ENCODE assay signal across 1 cellular context in genomic region chr11:62771144-62772021, GRCh38.
TF ChIP-seq lines count a peak whose summit lies in the region.

Gene TAF6L (plus strand): TSS chr11:62771396. CDS start chr11:62775784, 4,388 bp downstream.

TF ChIP-seq in GM12878, 131 proteins besides CTCF, POLR2A, EP300 and RAD21 (continued from another document):
- TF ChIP-seq PRDM15 (CRISPR knock-in tag; IDR thresholded peaks at IDR 0.05), result no peak
- TF ChIP-seq, protein P1, sequence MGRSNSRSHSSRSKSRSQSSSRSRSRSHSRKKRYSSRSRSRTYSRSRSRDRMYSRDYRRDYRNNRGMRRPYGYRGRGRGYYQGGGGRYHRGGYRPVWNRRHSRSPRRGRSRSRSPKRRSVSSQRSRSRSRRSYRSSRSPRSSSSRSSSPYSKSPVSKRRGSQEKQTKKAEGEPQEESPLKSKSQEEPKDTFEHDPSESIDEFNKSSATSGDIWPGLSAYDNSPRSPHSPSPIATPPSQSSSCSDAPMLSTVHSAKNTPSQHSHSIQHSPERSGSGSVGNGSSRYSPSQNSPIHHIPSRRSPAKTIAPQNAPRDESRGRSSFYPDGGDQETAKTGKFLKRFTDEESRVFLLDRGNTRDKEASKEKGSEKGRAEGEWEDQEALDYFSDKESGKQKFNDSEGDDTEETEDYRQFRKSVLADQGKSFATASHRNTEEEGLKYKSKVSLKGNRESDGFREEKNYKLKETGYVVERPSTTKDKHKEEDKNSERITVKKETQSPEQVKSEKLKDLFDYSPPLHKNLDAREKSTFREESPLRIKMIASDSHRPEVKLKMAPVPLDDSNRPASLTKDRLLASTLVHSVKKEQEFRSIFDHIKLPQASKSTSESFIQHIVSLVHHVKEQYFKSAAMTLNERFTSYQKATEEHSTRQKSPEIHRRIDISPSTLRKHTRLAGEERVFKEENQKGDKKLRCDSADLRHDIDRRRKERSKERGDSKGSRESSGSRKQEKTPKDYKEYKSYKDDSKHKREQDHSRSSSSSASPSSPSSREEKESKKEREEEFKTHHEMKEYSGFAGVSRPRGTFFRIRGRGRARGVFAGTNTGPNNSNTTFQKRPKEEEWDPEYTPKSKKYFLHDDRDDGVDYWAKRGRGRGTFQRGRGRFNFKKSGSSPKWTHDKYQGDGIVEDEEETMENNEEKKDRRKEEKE (IDR thresholded peaks at IDR 0.05), result no peak
- no peak; the same call in 1 of the 2 replicates for TF ChIP-seq RUNX3 (IDR thresholded peaks at IDR 0.05; ENCODE audit: low read length)
- TF ChIP-seq ETV6 (conservative IDR thresholded peaks at IDR 0.05 in 1 of 2, IDR thresholded peaks at IDR 0.05 in 1 of 2; ENCODE audit: borderline replicate concordance in 1 of 2, low read depth in 1 of 2), result no peak
- TF ChIP-seq EGR1 (IDR thresholded peaks at IDR 0.05; ENCODE audit: borderline replicate concordance in 1 of 2, low read depth in 2 of 2, low read length in 2 of 2), result peak; percentile 28 to 90
- no peak for TF ChIP-seq ZNF384 (IDR thresholded peaks at IDR 0.05; ENCODE audit: borderline replicate concordance, low read depth, low read length)
- TF ChIP-seq ASH2L (IDR thresholded peaks at IDR 0.05; ENCODE audit: borderline replicate concordance, low read depth), result no peak
- TF ChIP-seq CUX1 (IDR thresholded peaks at IDR 0.05; ENCODE audit: insufficient replicate concordance, low read depth, low read length), result no peak
